ENCODE assay signal across 8 cellular contexts in the genomic region with DNA sequence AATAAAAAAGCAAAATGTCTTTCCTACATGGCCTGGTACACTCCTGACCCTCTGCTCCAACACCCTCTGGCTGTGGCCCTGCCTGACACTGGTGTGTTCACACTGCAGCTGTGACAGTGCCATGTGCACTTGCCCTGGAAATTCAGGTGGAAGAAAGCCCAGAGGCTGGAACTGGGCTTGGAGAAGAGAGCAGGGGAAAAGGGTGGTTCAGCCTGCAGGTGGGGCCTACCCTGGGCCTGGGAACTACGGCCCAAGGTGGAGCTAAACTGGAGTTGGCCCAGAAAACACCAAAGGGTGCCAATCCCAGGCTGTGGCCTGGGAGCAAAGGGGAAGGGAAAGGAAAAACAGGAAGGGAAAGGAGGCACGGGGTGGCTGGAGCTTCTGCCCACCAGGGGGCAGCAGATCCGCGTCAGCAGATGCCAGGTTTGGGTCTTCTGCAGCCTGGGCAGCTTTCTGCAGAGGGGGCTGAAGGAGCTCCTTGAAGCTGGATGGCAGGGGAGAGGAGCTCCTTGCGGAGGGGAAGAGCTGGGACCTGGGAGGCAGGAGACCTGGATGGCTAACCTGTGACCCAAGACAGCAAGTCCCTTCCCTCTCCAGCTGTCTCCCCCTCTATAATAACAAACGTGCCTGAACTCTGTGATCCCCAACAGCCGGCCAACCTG. TPM values are rescaled to one million over a fixed set of nuclear protein-coding genes. Genes with fewer than 3 reads are reported as not detected.
DNase-seq lines count a peak whose midpoint lies in the region; ATAC-seq and TF ChIP-seq lines count a peak whose summit lies in the region.

No MANE protein-coding gene starts in this region.

- peaks cover 93% of the 10 kb centered on the region for H3K4me1 ChIP-seq in MM.1S (ENCODE audit: low read length)

- intact Hi-C loops in left colon (cut with DNase I, micrococcal nuclease): no loop called here

- peak; percentile 88 for ATAC-seq in left colon

- H3K9me3 ChIP-seq in MM.1S (replicated peaks; ENCODE audit: insufficient read depth, low read length): no peaks in the 10 kb centered on the region

- peak; percentile 32 for DNase-seq in SIG-M5 treated with dmso at 0.1 percent for 504 hours (lab: John Stamatoyannopoulos, UW; ENCODE audit: unreplicated experiment)
- no peak for DNase-seq in SIG-M5 (lab: John Stamatoyannopoulos, UW)
- DNase-seq in MM.1S: peak; percentile 78
- DNase-seq in activated CD4-positive, CD25-positive, alpha-beta regulatory T cell treated with anti-CD3 and anti-CD28 coated beads, Interleukin-2, amount 50 U/mL, for 16 hours (ENCODE audit: low read depth, low spot score): peak; percentile 48
- DNase-seq in cerebellar cortex (ENCODE audit: low spot score): peak; percentile 77
- DNase-seq in left colon: peak; percentile 74 to 89
- DNase-seq in stimulated activated CD4-positive, alpha-beta T cell treated with anti-CD3 and anti-CD28 coated beads, Interleukin-4, amount 100 ng/mL, for 1 hour: peak; percentile 76
- no peak for DNase-seq in NCI-H446 treated with DMSO at 0.1 percent for 48 hours (lab: John Stamatoyannopoulos, UW)

- H3K9ac ChIP-seq in MM.1S (ENCODE audit: low read length): peak overlapping the region; percentile 72

- no peak overlapping the region for H2AFZ ChIP-seq in MM.1S (ENCODE audit: low read length)

- H3F3A ChIP-seq in MM.1S (ENCODE audit: insufficient read depth, low read length): peaks cover 48% of the 10 kb centered on the region

- peaks cover 68% of the 10 kb centered on the region for H3K79me2 ChIP-seq in MM.1S (ENCODE audit: low read length)

- no peaks in the 10 kb centered on the region for H3K27me3 ChIP-seq in MM.1S (replicated peaks; ENCODE audit: insufficient read depth, low read length)

- peak overlapping the region; percentile 94 for H3K4me2 ChIP-seq in MM.1S (ENCODE audit: low read depth, low read length)

- H4K20me1 ChIP-seq in MM.1S (ENCODE audit: insufficient read depth, low read length): no peaks in the 10 kb centered on the region

- TF ChIP-seq CTCF in MM.1S (IDR thresholded peaks at IDR 0.05; ENCODE audit: low read length): peak; percentile 95

- peak overlapping the region; percentile 61 for H3K4me3 ChIP-seq in MM.1S (ENCODE audit: low read length)

- H3K36me3 ChIP-seq in MM.1S (replicated peaks; ENCODE audit: insufficient read depth, low read length): no peaks in the 10 kb centered on the region

- H3K9me2 ChIP-seq in MM.1S (replicated peaks; ENCODE audit: insufficient read depth, low read length): no peaks in the 10 kb centered on the region

- H3K27ac ChIP-seq in MM.1S (ENCODE audit: low read length): peak overlapping the region; percentile 98

RNA-seq across cellular contexts. Expression of gene CTCF, which starts 15.4 kb away (rescaled TPM):
- 10 to 100 TPM; 37.0 to 42.2 TPM for total RNA-seq in left colon

RNA-seq across cellular contexts. Expression of gene RIPOR1, which starts 18.3 kb away (rescaled TPM):
- 10 to 100 TPM; 14.4 to 22.4 TPM for total RNA-seq in left colon

Comparison
In these comparisons a context has a peak if more than half of its experiments do, and no peak if none do; other contexts are left out.
1. DNase-seq: peak in SIG-M5 treated with dmso at 0.1 percent for 504 hours (single experiment), MM.1S (single experiment), activated CD4-positive, CD25-positive, alpha-beta regulatory T cell treated with anti-CD3 and anti-CD28 coated beads, Interleukin-2, amount 50 U/mL, for 16 hours (single experiment), cerebellar cortex (single experiment), left colon (2 of 2) and stimulated activated CD4-positive, alpha-beta T cell treated with anti-CD3 and anti-CD28 coated beads, Interleukin-4, amount 100 ng/mL, for 1 hour (single experiment); none in SIG-M5 (single experiment) and NCI-H446 treated with DMSO at 0.1 percent for 48 hours (single experiment).